Comparison of ENCODE assay signal across 20 cellular contexts in genomic region chr16:1464196-1464893, GRCh38. TPM values are rescaled to one million over a fixed set of nuclear protein-coding genes. Genes with fewer than 3 reads are reported as not detected.
"Had no signal": no experiment of that assay in that cellular context is flagged by ENCODE, and none has a peak within 500 bp of the region (broad histone marks: within the 10 kb centered on the region; RNA-seq: fewer than 3 reads in every experiment).

No MANE protein-coding gene starts in this region.

- H3K27ac ChIP-seq: esophagus squamous epithelium, left lung, ovary, right atrium auricular region, uterus had no signal

- H3K4me3 ChIP-seq: esophagus squamous epithelium, left lung, ovary, right atrium auricular region, uterus had no signal

- DNase-seq: effector memory CD8-positive, alpha-beta T cell; esophagus squamous epithelium; foreskin fibroblast; immature natural killer cell; mesendoderm; naive thymus-derived CD8-positive, alpha-beta T cell; nucleus accumbens; ovary; small intestine; stimulated activated CD4-positive, alpha-beta T cell treated with anti-CD3 and anti-CD28 coated beads, Interleukin-12 subunit alpha, Interleukin-12 subunit beta, amount 100 ng/mL, for 4 hours; stimulated activated naive CD4-positive, alpha-beta T cell; trophoblast cell; uterus had no signal

- ATAC-seq: effector memory CD8-positive, alpha-beta T cell; left lung; naive thymus-derived CD8-positive, alpha-beta T cell had no signal

- H3K36me3 ChIP-seq: ovary, uterus had no signal

- H3K4me3 Mint-ChIP-seq: effector memory CD8-positive, alpha-beta T cell; immature natural killer cell; naive thymus-derived CD8-positive, alpha-beta T cell had no signal

- H3K4me1 ChIP-seq: right atrium auricular region, uterus had no signal

- H3K27me3 Mint-ChIP-seq: effector memory CD8-positive, alpha-beta T cell; naive thymus-derived CD8-positive, alpha-beta T cell had no signal

- H3K27me3 ChIP-seq: esophagus squamous epithelium, left lung, ovary, right atrium auricular region, uterus had no signal

- H3K36me3 Mint-ChIP-seq: immature natural killer cell had no signal

- H3K9me3 Mint-ChIP-seq: effector memory CD8-positive, alpha-beta T cell; immature natural killer cell; naive thymus-derived CD8-positive, alpha-beta T cell had no signal

- H3K27ac Mint-ChIP-seq: effector memory CD8-positive, alpha-beta T cell; immature natural killer cell had no signal

- H3K9me3 ChIP-seq: esophagus squamous epithelium, left lung, ovary, right atrium auricular region, uterus had no signal

RNA-seq across cellular contexts. Expression of gene CCDC154, which starts 20.0 kb away (rescaled TPM):
- total RNA-seq: epithelial cell of proximal tubule, right atrium auricular region had no signal

RNA-seq across cellular contexts. Expression of gene PTX4, which starts 24.4 kb away (rescaled TPM):
- total RNA-seq: cerebellum; epithelial cell of proximal tubule; esophagus squamous epithelium; left lung; lung microvascular endothelial cell; mononuclear cell; naive thymus-derived CD8-positive, alpha-beta T cell had no signal

RNA-seq across cellular contexts. Expression of gene PERCC1, which starts 33.5 kb away (rescaled TPM):
- total RNA-seq: cerebellum, epithelial cell of proximal tubule, esophagus squamous epithelium, lung microvascular endothelial cell, posterior vena cava, right atrium auricular region, uterus had no signal
